ENCODE assay signal across 29 cellular contexts in genomic region chr12:121845699-121846098, GRCh38. TPM values are rescaled to one million over a fixed set of nuclear protein-coding genes. Genes with fewer than 3 reads are reported as not detected.
"Had no signal": no experiment of that assay in that cellular context is flagged by ENCODE, and none has a peak within 500 bp of the region (broad histone marks: within the 10 kb centered on the region; RNA-seq: fewer than 3 reads in every experiment).

No MANE protein-coding gene starts in this region.

- H3K4me1 ChIP-seq: esophagus muscularis mucosa, parathyroid adenoma, suprapubic skin, transverse colon, uterus had no signal

- H3K79me2 ChIP-seq: parathyroid adenoma had no signal

- H3K9me3 ChIP-seq: esophagus muscularis mucosa, stomach, suprapubic skin, transverse colon, uterus had no signal

- H3K27me3 ChIP-seq: esophagus muscularis mucosa, stomach, suprapubic skin, transverse colon, uterus had no signal

- ATAC-seq: activated CD8-positive, alpha-beta memory T cell treated with anti-CD3 and anti-CD28 coated beads, Interleukin-2, amount 10 ng/mL, durations not matched to agents 7 days and 5 days; activated CD8-positive, alpha-beta T cell treated with anti-CD3 and anti-CD28 coated beads for 36 hours; activated naive CD8-positive, alpha-beta T cell treated with anti-CD3 and anti-CD28 coated beads, Interleukin-2, amount 50 U/mL, for 24 hours; left ventricle myocardium superior; natural killer cell treated with Interleukin-12 subunit alpha and Interleukin-12 subunit beta and Interleukin-15 and Interleukin-18, amount 100 ng/mL, for 72 hours had no signal

- DNase-seq: activated CD4-positive, alpha-beta T cell treated with anti-CD3 and anti-CD28 coated beads, Interleukin-2, amount 10 ng/mL, durations not matched to agents 7 days and 5 days; activated CD4-positive, CD25-positive, alpha-beta regulatory T cell treated with anti-CD3 and anti-CD28 coated beads, Interleukin-2, amount 50 U/mL, for 72 hours; activated CD8-positive, alpha-beta memory T cell treated with anti-CD3 and anti-CD28 coated beads, Interleukin-2, amount 10 ng/mL, durations not matched to agents 7 days and 5 days; activated CD8-positive, alpha-beta T cell treated with anti-CD3 and anti-CD28 coated beads for 36 hours; activated gamma-delta T cell; activated naive CD4-positive, alpha-beta T cell treated with anti-CD3 and anti-CD28 coated beads, Interleukin-2, amount 50 U/mL, for 16 hours; activated naive CD8-positive, alpha-beta T cell treated with anti-CD3 and anti-CD28 coated beads, Interleukin-2, amount 50 U/mL, for 24 hours; activated T-cell treated with anti-CD3 and anti-CD28 coated beads for 4 hours; cerebellar nuclear complex; glutamatergic neuron; hypothalamus; left ventricle myocardium superior; mammary epithelial cell; midbrain; right cardiac atrium; stimulated activated CD4-positive, alpha-beta T cell treated with anti-CD3 and anti-CD28 coated beads, Interleukin-12 subunit alpha, Interleukin-12 subunit beta, amount 100 ng/mL, for 4 hours; stomach; transverse colon; uterus; WERI-Rb-1 had no signal

- H3K27ac ChIP-seq: coronary artery, esophagus muscularis mucosa, parathyroid adenoma, stomach, suprapubic skin, transverse colon, uterus, WERI-Rb-1 had no signal

- H2AFZ ChIP-seq: parathyroid adenoma had no signal

- H3K9ac ChIP-seq: parathyroid adenoma had no signal

- H3K4me3 ChIP-seq: coronary artery, esophagus muscularis mucosa, stomach, suprapubic skin, transverse colon, uterus had no signal

- H3K36me3 ChIP-seq: esophagus muscularis mucosa, stomach, suprapubic skin, transverse colon, uterus, WERI-Rb-1 had no signal

RNA-seq across cellular contexts. Expression of gene HPD, which starts 13.0 kb away (rescaled TPM):
- total RNA-seq: activated CD4-positive, alpha-beta T cell treated with anti-CD3 and anti-CD28 coated beads, Interleukin-2, amount 10 ng/mL, durations not matched to agents 7 days and 5 days; activated CD8-positive, alpha-beta memory T cell treated with anti-CD3 and anti-CD28 coated beads, Interleukin-2, amount 10 ng/mL, durations not matched to agents 7 days and 5 days; activated CD8-positive, alpha-beta T cell treated with anti-CD3 and anti-CD28 coated beads for 36 hours; activated T-helper 1 cell treated with anti-CD3 and anti-CD28 coated beads, Interleukin-12 subunit alpha, Interleukin-12 subunit beta, Interleukin-2, Interleukin-4 antibody, amounts not matched to agents 30 ng/mL and 10 ng/mL and 1 ng/mL, durations not matched to agents 14 hours and 24 hours and 36 hours; frontal cortex; natural killer cell treated with Interleukin-12 subunit alpha and Interleukin-12 subunit beta and Interleukin-15 and Interleukin-18, amount 100 ng/mL, for 72 hours; pulmonary artery endothelial cell; skeletal muscle tissue had no signal
